In genomic region chr10:52780391-52781155, GRCh38 we compare ENCODE assay signal across 15 cellular contexts. TPM values are rescaled to one million over a fixed set of nuclear protein-coding genes. Genes with fewer than 3 reads are reported as not detected.
DNase-seq lines count a peak whose midpoint lies in the region; ATAC-seq, FAIRE-seq and TF ChIP-seq lines count a peak whose summit lies in the region.
"Had no signal": no experiment of that assay in that cellular context is flagged by ENCODE, and none has a peak within 500 bp of the region (broad histone marks: within the 10 kb centered on the region; RNA-seq: fewer than 3 reads in every experiment).

No MANE protein-coding gene starts in this region.

- H3K9ac ChIP-seq in HepG2 (ENCODE audit: insufficient read depth, low read depth, low read length) = peak overlapping the region; percentile 4; the same call in 1 of the 2 replicates

- peaks cover 6% of the 10 kb centered on the region for H3K27me3 Mint-ChIP-seq in GM23338 (ENCODE audit: insufficient read depth, low read depth, poor library complexity)

- CTCF ChIA-PET in HepG2 (lab: Yijun Ruan, JAX; ENCODE audit: low intra/inter-chr PET ratio, low total read pairs) = interaction anchor here (0.8 to 8.0 kb wide), 4 partner anchors 35 to 135 kb away, joined by 6 to 218 read pairs (median 24); no protein-coding TSS in a partner anchor

- H3K4me1 Mint-ChIP-seq in GM23338 = peaks cover 4% of the 10 kb centered on the region; the same call in 2 of the 3 replicates

- BruUV-seq in HepG2 (replicated peaks; lab: Mats Ljungman, UMichigan) = no TSS peak

- DNase-seq in HepG2 (ENCODE audit: low spot score) (no peak), right lobe of liver (no peak), GM23338 (ENCODE audit: low spot score) (no peak), SKM-1 (lab: John Stamatoyannopoulos, UW; ENCODE audit: unreplicated experiment) (no peak), Ammon's horn (ENCODE audit: low spot score) (no peak)
- no peak for DNase-seq in stimulated activated CD8-positive, alpha-beta memory T cell treated with anti-CD3 and anti-CD28 coated beads, Interleukin-4, amount 100 ng/mL, for 48 hours
- DNase-seq: activated T-cell treated with anti-CD3 and anti-CD28 coated beads, Interleukin-2, amount 50 U/mL, for 1 hour had no signal

- TF ChIP-seq CTCF in HepG2 (CRISPR knock-in tag; IDR thresholded peaks at IDR 0.05) (no peak), right lobe of liver (IDR thresholded peaks at IDR 0.05) (peak in 1 of 4 donors; percentile 0), GM23338 (conservative IDR thresholded peaks at IDR 0.05; ENCODE audit: low read depth in 2 of 2) (no peak)

- H3F3A ChIP-seq in GM23338 (replicated peaks; ENCODE audit: low read depth) = no peaks in the 10 kb centered on the region

- WGBS in HepG2 (ENCODE audit: low lambda C conversion rate) = 5% methylated on average over 6 of the region's 6 CpGs
- 9% methylated on average over 3 of the region's 6 CpGs for WGBS in right lobe of liver (ENCODE audit: insufficient coverage, low coverage, low lambda C conversion rate, missing lambda C conversion rate)

- H3K36me3 Mint-ChIP-seq in GM23338 (ENCODE audit: low read depth) = no peaks in the 10 kb centered on the region

- TF ChIP-seq EP300 in HepG2 (IDR thresholded peaks at IDR 0.05; ENCODE audit: low read depth in 2 of 2, low read length in 2 of 2) = no peak
- TF ChIP-seq EP300 in HepG2 (CRISPR knock-in tag; IDR thresholded peaks at IDR 0.05; ENCODE audit: borderline replicate concordance) = no peak

- H2AFZ ChIP-seq in HepG2 (ENCODE audit: low read length) = peak overlapping the region; percentile 28
- H2AFZ ChIP-seq in GM23338 = peak overlapping the region; percentile 18; the same call in 1 of the 2 replicates

- H3K4me1 ChIP-seq in HepG2 (ENCODE audit: insufficient read depth, low read length) = peaks cover 43% of the 10 kb centered on the region
- peaks cover 0 to 18% (median 6%) of the 10 kb centered on the region in 4 donors for H3K4me1 ChIP-seq in right lobe of liver
- no peaks in the 10 kb centered on the region for H3K4me1 ChIP-seq in GM23338 (ENCODE audit: insufficient read depth)
- H3K4me1 ChIP-seq: colonic mucosa, HAP-1, suprapubic skin had no signal

- no peak for TF ChIP-seq RAD21 in HepG2 (CRISPR knock-in tag; IDR thresholded peaks at IDR 0.05)

- POLR2A ChIA-PET in HepG2 (lab: Yijun Ruan, JAX) = interaction anchor here (4.1 kb wide), 1 partner anchor 40 kb away, joined by 16 read pairs; no protein-coding TSS in a partner anchor

- H4K20me1 ChIP-seq in HepG2 (ENCODE audit: insufficient read depth, low read length) (no peaks in the 10 kb centered on the region), GM23338 (replicated peaks; ENCODE audit: insufficient read depth) (no peaks in the 10 kb centered on the region)

- intact Hi-C loops in HepG2 (cut with micrococcal nuclease; ENCODE audit: unreplicated experiment) = loop anchor here (1.0 kb wide), 3 partner anchors 39 to 472 kb away; no protein-coding TSS in a partner anchor
- intact Hi-C loops in right lobe of liver (cut with DNase I) = loop anchor here in 1 of 2 donors (2.0 kb wide), 1 partner anchor 40 kb away; no protein-coding TSS in a partner anchor

- no peak overlapping the region for H3K27ac Mint-ChIP-seq in GM23338

- H3K79me2 ChIP-seq in HepG2 (ENCODE audit: insufficient read depth, low read length) (no peaks in the 10 kb centered on the region), GM23338 (replicated peaks; ENCODE audit: insufficient read depth) (no peaks in the 10 kb centered on the region)

- ATAC-seq in HepG2 = peak; percentile 46
- no peak for ATAC-seq in right lobe of liver
- ATAC-seq in GM23338 = no peak
- ATAC-seq in HG03439 (IDR thresholded peaks at IDR 0.05; ENCODE audit: unreplicated experiment) = peak; percentile 7
- ATAC-seq in HG03196 (IDR thresholded peaks at IDR 0.05; ENCODE audit: unreplicated experiment) = no peak

- TF ChIP-seq POLR2A in HepG2 (IDR thresholded peaks at IDR 0.05; ENCODE audit: insufficient read depth in 1 of 2, low read depth in 2 of 2, low read length in 2 of 2) (no peak), right lobe of liver (IDR thresholded peaks at IDR 0.05) (no peak)

- H3K9me2 ChIP-seq in GM23338 (ENCODE audit: insufficient read depth) = no peaks in the 10 kb centered on the region

- H3K9me3 ChIP-seq in HepG2 (ENCODE audit: low read length) (no peaks in the 10 kb centered on the region), right lobe of liver (no peaks in the 10 kb centered on the region)
- H3K9me3 ChIP-seq: colonic mucosa, HAP-1, suprapubic skin had no signal

- H3K36me3 ChIP-seq in HepG2 (replicated peaks in 1 of 2; ENCODE audit: control insufficient read depth in 1 of 2, insufficient read depth in 2 of 2, low read length in 2 of 2) (no peaks in the 10 kb centered on the region), right lobe of liver (no peaks in the 10 kb centered on the region), GM23338 (ENCODE audit: insufficient read depth) (no peaks in the 10 kb centered on the region)
- H3K36me3 ChIP-seq: colonic mucosa, HAP-1, suprapubic skin had no signal

- peak overlapping the region in 1 of 3 experiments; percentile 31; a peak in 2 of 6 replicates for H3K4me3 ChIP-seq in HepG2 (replicated peaks in 1 of 3; ENCODE audit: insufficient read depth in 1 of 3, low read depth in 2 of 3, low read length in 3 of 3)
- no peak overlapping the region for H3K4me3 ChIP-seq in right lobe of liver
- H3K4me3 ChIP-seq in GM23338 = no peak overlapping the region
- H3K4me3 ChIP-seq: colonic mucosa, HAP-1, suprapubic skin had no signal

- in situ Hi-C loops in HepG2 (cut with HindIII; ENCODE audit: extremely low pct_ligation_motif_present, low pct_unique_long_range_greater_than_20kb) = loop anchor here (5.0 kb wide), 3 partner anchors 38 to 468 kb away; partner anchors contain the start of gene DKK1

- H3K27ac ChIP-seq in HepG2 (ENCODE audit: extremely low read length, insufficient read depth, low read length) (no peak overlapping the region), right lobe of liver (no peak overlapping the region), GM23338 (ENCODE audit: low read depth) (no peak overlapping the region)
- H3K27ac ChIP-seq: colonic mucosa, HL-60, suprapubic skin had no signal

- FAIRE-seq in HepG2 (lab: Jason Lieb, UNC) = no peak

- H3K4me3 Mint-ChIP-seq in GM23338 = no peak overlapping the region

- no peaks in the 10 kb centered on the region for H3K9me3 Mint-ChIP-seq in GM23338

- H3K27me3 ChIP-seq in HepG2 (ENCODE audit: control insufficient read depth in 1 of 2, insufficient read depth in 2 of 2, low read length in 2 of 2) (no peaks in the 10 kb centered on the region), right lobe of liver (no peaks in the 10 kb centered on the region), GM23338 (ENCODE audit: insufficient read depth) (no peaks in the 10 kb centered on the region)
- H3K27me3 ChIP-seq: colonic mucosa had no signal

- peak overlapping the region; percentile 70 for H3K4me2 ChIP-seq in HepG2 (ENCODE audit: low read depth, low read length)
- no peak overlapping the region for H3K4me2 ChIP-seq in GM23338

TF ChIP-seq in HepG2, 621 proteins besides CTCF, POLR2A, EP300 and RAD21 (continues in another document):
- TF ChIP-seq KDM2A (CRISPR knock-in tag; IDR thresholded peaks at IDR 0.05; ENCODE audit: borderline replicate concordance, low read depth) (peak; percentile 12; the same call in 1 of the 2 replicates), MED1 (CRISPR knock-in tag; IDR thresholded peaks at IDR 0.05) (0 out of 2 replicates have a peak, but pooled peaks have one; percentile 7), ZNF484 (CRISPR knock-in tag; IDR thresholded peaks at IDR 0.05; ENCODE audit: borderline replicate concordance, low read depth) (no peak)

TF ChIP-seq in GM23338, 12 proteins besides CTCF, POLR2A, EP300 and RAD21 (continues in another document):
- no peak for TF ChIP-seq EZH2phosphoT487 (IDR thresholded peaks at IDR 0.05; ENCODE audit: unreplicated experiment)
- no peak for TF ChIP-seq JUNB (IDR thresholded peaks at IDR 0.05; ENCODE audit: unreplicated experiment)
- no peak for TF ChIP-seq ZNF331 (CRISPR knock-in tag; IDR thresholded peaks at IDR 0.05; ENCODE audit: low read depth)
- TF ChIP-seq STAT1 (IDR thresholded peaks at IDR 0.05; ENCODE audit: unreplicated experiment) = no peak

RNA-seq across cellular contexts. Expression of gene MBL2, which starts 8.0 kb away (rescaled TPM):
- 9.2 and 9.6 TPM in 2 replicates for total RNA-seq in HepG2 (2016; rRNA removed; fragmentation: Illumina TruSeq; extraction: Trizol)
- 0.61 and 0.62 TPM in 2 replicates for total RNA-seq in HepG2 (2016; cell fraction: cytosol; rRNA removed; fragmentation: Illumina TruSeq; extraction: Trizol; ENCODE audit: low read depth)
- 9.0 and 9.5 TPM in 2 replicates for total RNA-seq in HepG2 (2016; cell fraction: insoluble cytoplasmic fraction; rRNA removed; fragmentation: Illumina TruSeq; extraction: Trizol)
- total RNA-seq in HepG2 (2016; cell fraction: membrane; rRNA removed; fragmentation: Illumina TruSeq; extraction: Trizol) = 2.1 and 2.6 TPM in 2 replicates
- 11.0 and 12.5 TPM in 2 replicates for total RNA-seq in HepG2 (2016; cell fraction: nucleus; rRNA removed; fragmentation: Illumina TruSeq; extraction: Trizol)
- polyA plus RNA-seq in HepG2 (2011; rRNA removed) = 11.9 and 16.2 TPM in 2 replicates
- 6.3 and 9.4 TPM in 2 replicates for polyA plus RNA-seq in HepG2 (2011; cell fraction: cytosol; rRNA removed)
- polyA plus RNA-seq in HepG2 (2011; cell fraction: nucleus; rRNA removed) = 5.7 and 6.0 TPM in 2 replicates
- polyA plus RNA-seq in HepG2 (2012) = 3.6 and 4.5 TPM in 2 replicates
- polyA plus RNA-seq in HepG2 (2016; cell fraction: cytosol; fragmentation: Illumina TruSeq; extraction: Trizol; ENCODE audit: low read depth) = 0.41 and 0.43 TPM in 2 replicates
- 10.4 TPM in 2 replicates for polyA plus RNA-seq in HepG2 (2016; cell fraction: insoluble cytoplasmic fraction; fragmentation: Illumina TruSeq; extraction: Trizol; ENCODE audit: low read depth)
- 1.4 TPM in 2 replicates for polyA plus RNA-seq in HepG2 (2016; cell fraction: membrane; fragmentation: Illumina TruSeq; extraction: Trizol; ENCODE audit: low read depth)
- polyA plus RNA-seq in HepG2 (2016; cell fraction: nucleus; fragmentation: Illumina TruSeq; extraction: Trizol; ENCODE audit: insufficient read depth, low read depth) = 10.6 and 11.4 TPM in 2 replicates
- polyA minus RNA-seq in HepG2 (2011; rRNA and poly(A)+ RNA removed; ENCODE audit: low replicate concordance) = 10.2 TPM in 1 of 2 replicates, not detected in the other
- 9.8 and 11.4 TPM in 2 replicates for polyA minus RNA-seq in HepG2 (2011; cell fraction: cytosol; rRNA and poly(A)+ RNA removed)
- 24.7 and 30.8 TPM in 2 replicates for polyA minus RNA-seq in HepG2 (2011; cell fraction: nucleus; rRNA and poly(A)+ RNA removed)
- 100 to 1,000 TPM in 3 of 6 experiments, 10 to 100 TPM in 3; 56.4 to 173 (median 94.1) TPM for total RNA-seq in right lobe of liver
- total RNA-seq in GM23338 (2014; rRNA removed; shearing (Covaris generic)) = not detected in 2 replicates
- polyA plus RNA-seq in GM23338 (2016; fragmentation: Nextera tagmentation; extraction: Ambion mirVana) = not detected in 2 replicates
- total RNA-seq: Calu3, esophagus mucosa, suprapubic skin had no signal

Comparison
In these comparisons a context has a peak if more than half of its experiments do, and no peak if none do; other contexts are left out.
1. ATAC-seq: peak in HepG2 (single experiment) and HG03439 (single experiment); none in right lobe of liver (0 of 4), GM23338 (single experiment) and HG03196 (single experiment).